ENCODE assay signal across 13 cellular contexts in genomic region chr7:29865526-29865925, GRCh38. TPM values are rescaled to one million over a fixed set of nuclear protein-coding genes. Genes with fewer than 3 reads are reported as not detected.
DNase-seq lines count a peak whose midpoint lies in the region; ATAC-seq and TF ChIP-seq lines count a peak whose summit lies in the region.
"Had no signal": no experiment of that assay in that cellular context is flagged by ENCODE, and none has a peak within 500 bp of the region (broad histone marks: within the 10 kb centered on the region; RNA-seq: fewer than 3 reads in every experiment).

No MANE protein-coding gene starts in this region.

- H3K27ac ChIP-seq in PC-3 (ENCODE audit: low read length), result no peak overlapping the region

- no TSS peak for BruUV-seq in PC-3 (replicated peaks; lab: Mats Ljungman, UMichigan)
- BruUV-seq in Calu3 (replicated peaks; lab: Mats Ljungman, UMichigan), result no TSS peak

- peak; percentile 89 for ATAC-seq in PC-3
- peak; percentile 18 for ATAC-seq in mucosa of descending colon
- ATAC-seq in GM18909 (IDR thresholded peaks at IDR 0.05; ENCODE audit: poor library complexity, unreplicated experiment), result no peak
- ATAC-seq: stimulated activated memory B cell treated with anti-CD40 and anti-IgM and Interleukin-4, amounts not matched to agents 10 μg/mL and 1 μg/mL and 100 μg/mL, for 72 hours had no signal

- H3K9me2 ChIP-seq in PC-3 (replicated peaks; ENCODE audit: low read length), result no peaks in the 10 kb centered on the region

- no peak overlapping the region for H3K4me3 ChIP-seq in PC-3 (ENCODE audit: low read length)
- no peak overlapping the region for H3K4me3 ChIP-seq in epithelial cell of proximal tubule (ENCODE audit: low read depth, low read length)
- H3K4me3 ChIP-seq in mucosa of descending colon, result no peak overlapping the region
- H3K4me3 ChIP-seq: smooth muscle cell had no signal

- no peaks in the 10 kb centered on the region for H3F3A ChIP-seq in PC-3 (ENCODE audit: low read length, unreplicated experiment)

- CTCF ChIA-PET in PC-3 (lab: Charles Lee), result no interaction called here
- CTCF ChIA-PET in Calu3 (lab: Charles Lee), result interaction anchor here (1.6 kb wide), 1 partner anchor 11 kb away, joined by 3 read pairs; no protein-coding TSS in a partner anchor

- H3K4me3 Mint-ChIP-seq in Calu3 (ENCODE audit: low read depth, unreplicated experiment), result no peak overlapping the region
- H3K4me3 Mint-ChIP-seq: stimulated activated memory B cell treated with anti-CD40 and anti-IgM and Interleukin-4, amounts not matched to agents 10 μg/mL and 1 μg/mL and 100 μg/mL, for 72 hours had no signal

- no peak for TF ChIP-seq CTCF in AG09319 (IDR thresholded peaks at IDR 0.05; ENCODE audit: low read depth, low read length)
- TF ChIP-seq CTCF in PC-3 (conservative IDR thresholded peaks at IDR 0.05; ENCODE audit: low read depth, low read length), result no peak
- no peak for TF ChIP-seq CTCF in epithelial cell of proximal tubule (conservative IDR thresholded peaks at IDR 0.05; ENCODE audit: low read depth, low read length)
- TF ChIP-seq CTCF in mucosa of descending colon (IDR thresholded peaks at IDR 0.05), result no peak
- TF ChIP-seq CTCF in Calu3 (IDR thresholded peaks at IDR 0.05; ENCODE audit: unreplicated experiment), result no peak

- H2AFZ ChIP-seq in PC-3 (ENCODE audit: low read length), result no peak overlapping the region

- no peaks in the 10 kb centered on the region for H4K20me1 ChIP-seq in PC-3 (ENCODE audit: low read length)

- intact Hi-C loops in PC-3 (cut with micrococcal nuclease) (no loop called here), mucosa of descending colon (cut with DNase I, micrococcal nuclease) (no loop called here), Calu3 (cut with micrococcal nuclease; ENCODE audit: unreplicated experiment) (no loop called here)

- H3K9me3 ChIP-seq in PC-3 (ENCODE audit: low read length), result no peaks in the 10 kb centered on the region
- no peaks in the 10 kb centered on the region for H3K9me3 ChIP-seq in mucosa of descending colon

- no peak overlapping the region for H3K9ac ChIP-seq in PC-3 (ENCODE audit: low read length)

- H3K27me3 Mint-ChIP-seq in Calu3 (ENCODE audit: unreplicated experiment), result no peaks in the 10 kb centered on the region

- no peak overlapping the region for H3K27ac Mint-ChIP-seq in Calu3 (ENCODE audit: unreplicated experiment)
- H3K27ac Mint-ChIP-seq: stimulated activated memory B cell treated with anti-CD40 and anti-IgM and Interleukin-4, amounts not matched to agents 10 μg/mL and 1 μg/mL and 100 μg/mL, for 72 hours had no signal

- H3K4me2 ChIP-seq in PC-3 (ENCODE audit: low read length), result no peak overlapping the region

- H3K4me1 ChIP-seq in PC-3 (ENCODE audit: insufficient read depth, low read length), result peaks cover 5% of the 10 kb centered on the region; the same call in 1 of the 2 replicates
- no peaks in the 10 kb centered on the region for H3K4me1 ChIP-seq in mucosa of descending colon (ENCODE audit: low read depth)

- H3K36me3 ChIP-seq in PC-3 (ENCODE audit: low read depth, low read length) (no peaks in the 10 kb centered on the region), mucosa of descending colon (ENCODE audit: low read depth) (no peaks in the 10 kb centered on the region)

- H3K36me3 Mint-ChIP-seq in Calu3 (ENCODE audit: insufficient read depth, unreplicated experiment), result no peaks in the 10 kb centered on the region
- H3K36me3 Mint-ChIP-seq: stimulated activated memory B cell treated with anti-CD40 and anti-IgM and Interleukin-4, amounts not matched to agents 10 μg/mL and 1 μg/mL and 100 μg/mL, for 72 hours had no signal

- no peaks in the 10 kb centered on the region for H3K79me2 ChIP-seq in PC-3 (ENCODE audit: low read length)

- DNase-seq in AG09319 (ENCODE audit: extremely low read depth, low read depth) (peak; percentile 43), PC-3 (peak; percentile 81), epithelial cell of proximal tubule (ENCODE audit: low read depth) (peak; percentile 26), mucosa of descending colon (no peak), Calu3 (no peak), NCI-H748 treated with DMSO at 0.1 percent for 48 hours (lab: John Stamatoyannopoulos, UW) (no peak)
- DNase-seq in stimulated activated CD8-positive, alpha-beta memory T cell treated with anti-CD3 and anti-CD28 coated beads, Interleukin-4, amount 100 ng/mL, for 48 hours, result no peak
- DNase-seq: activated CD4-positive, alpha-beta T cell treated with anti-CD3 and anti-CD28 coated beads for 4 hours; activated naive CD4-positive, alpha-beta T cell treated with anti-CD3 and anti-CD28 coated beads, Interleukin-2, amount 50 U/mL, for 16 hours; NCI-H2171 treated with DMSO at 0.1 percent for 48 hours had no signal

- H3K27me3 ChIP-seq in PC-3 (ENCODE audit: low read length), result no peaks in the 10 kb centered on the region

- H3K9me3 Mint-ChIP-seq in Calu3 (ENCODE audit: low read depth, unreplicated experiment), result no peaks in the 10 kb centered on the region
- H3K9me3 Mint-ChIP-seq: stimulated activated memory B cell treated with anti-CD40 and anti-IgM and Interleukin-4, amounts not matched to agents 10 μg/mL and 1 μg/mL and 100 μg/mL, for 72 hours had no signal

- H3K4me1 Mint-ChIP-seq in Calu3 (ENCODE audit: low read depth, unreplicated experiment), result no peaks in the 10 kb centered on the region
- H3K4me1 Mint-ChIP-seq: stimulated activated memory B cell treated with anti-CD40 and anti-IgM and Interleukin-4, amounts not matched to agents 10 μg/mL and 1 μg/mL and 100 μg/mL, for 72 hours had no signal

- POLR2A ChIA-PET in PC-3 (lab: Charles Lee; ENCODE audit: unreplicated experiment), result no interaction called here

RNA-seq across cellular contexts. Expression of gene WIPF3, which starts 59.2 kb away (rescaled TPM):
- total RNA-seq in PC-3 (2014; rRNA removed) (3.3 and 3.4 TPM in 2 replicates), epithelial cell of proximal tubule (0.23 and 0.36 TPM in 2 replicates), mucosa of descending colon (1 to 10 TPM in 2 of 3 donors, under 1 TPM in 1; 0.89 to 2.2 (median 1.2) TPM), Calu3 (2022) (4.9 and 6.4 TPM in 2 replicates)

Comparison
In these comparisons a context has a peak if more than half of its experiments do, and no peak if none do; other contexts are left out.
1. DNase-seq: peak in AG09319 (single experiment), PC-3 (single experiment) and epithelial cell of proximal tubule (single experiment); none in mucosa of descending colon (0 of 3), Calu3 (single experiment), stimulated activated CD8-positive, alpha-beta memory T cell treated with anti-CD3 and anti-CD28 coated beads, Interleukin-4, amount 100 ng/mL, for 48 hours (single experiment) and NCI-H748 treated with DMSO at 0.1 percent for 48 hours (single experiment).